In the genomic region with DNA sequence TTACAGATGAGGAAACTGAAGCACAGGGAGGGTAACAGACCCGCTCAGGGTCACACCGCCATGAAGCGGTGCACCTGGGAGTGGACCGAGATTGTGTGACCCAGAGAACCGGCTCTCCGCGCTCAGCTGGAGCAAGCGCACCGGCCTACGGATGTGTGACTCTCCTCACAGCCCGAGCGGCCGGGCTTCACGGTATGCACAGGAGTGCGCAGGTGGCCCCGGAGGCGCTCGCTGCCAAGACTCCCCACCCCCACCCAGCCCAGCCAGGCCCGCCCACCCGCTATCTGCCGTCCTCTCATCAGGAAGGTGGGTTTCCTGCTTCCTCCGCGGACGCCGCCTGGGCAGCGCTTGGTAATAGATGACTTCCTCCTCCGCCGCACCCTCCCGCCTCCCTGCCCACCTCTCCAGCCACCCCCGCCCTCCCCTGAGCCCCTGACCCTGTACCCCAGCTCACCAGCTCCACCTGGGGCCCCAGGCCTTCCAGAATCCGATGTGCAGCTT, we compare ENCODE assay signal across 8 cellular contexts.
DNase-seq lines count a peak whose midpoint lies in the region; TF ChIP-seq lines count a peak whose summit lies in the region.

No MANE protein-coding gene starts in this region.

- TF ChIP-seq POLR2A in GM18951 (IDR thresholded peaks at IDR 0.05; ENCODE audit: extremely low read depth, insufficient read depth, insufficient read length) = peak; percentile 20

- H3K4me2 ChIP-seq in OCI-LY7 (ENCODE audit: low read length) = peak overlapping the region; percentile 45

- H3K27ac ChIP-seq in OCI-LY7 (ENCODE audit: low read depth, low read length, poor library complexity, severe bottlenecking) = no peak overlapping the region

- intact Hi-C loops in OCI-LY7 (cut with micrococcal nuclease; ENCODE audit: unreplicated experiment) = no loop called here

- peaks cover 28% of the 10 kb centered on the region; the same call in 1 of the 2 replicates for H3K36me3 ChIP-seq in OCI-LY7 (ENCODE audit: insufficient read depth, low read length)

- peaks cover 44% of the 10 kb centered on the region for H3K4me1 ChIP-seq in OCI-LY7 (ENCODE audit: insufficient read depth, low read length, poor library complexity, severe bottlenecking)

- in situ Hi-C loops in GM18951 (cut with MboI; ENCODE audit: low sequenced_read_pairs, unreplicated experiment) = no loop called here

- no peaks in the 10 kb centered on the region for H3K9me3 ChIP-seq in OCI-LY7 (ENCODE audit: low read length)

- CTCF ChIA-PET in OCI-LY7 (lab: Charles Lee; ENCODE audit: unreplicated experiment) = no interaction called here

- H2AFZ ChIP-seq in OCI-LY7 (ENCODE audit: low read length) = no peak overlapping the region

- no TSS peak for BruUV-seq in OCI-LY7 (replicated peaks; lab: Mats Ljungman, UMichigan)

- TF ChIP-seq CTCF in OCI-LY7 (conservative IDR thresholded peaks at IDR 0.05; ENCODE audit: low read length) = no peak

- no peak overlapping the region for H3K4me3 ChIP-seq in OCI-LY7 (ENCODE audit: low read depth, low read length, poor library complexity, severe bottlenecking)

- H4K20me1 ChIP-seq in OCI-LY7 (ENCODE audit: insufficient read depth, low read length) = no peaks in the 10 kb centered on the region

- POLR2A ChIA-PET in OCI-LY7 (lab: Charles Lee) = no interaction called here

- no peaks in the 10 kb centered on the region for H3K9me2 ChIP-seq in OCI-LY7 (ENCODE audit: insufficient read depth, low read length)

- DNase-seq in OCI-LY7 (ENCODE audit: low spot score) (no peak), dermis blood vessel endothelial cell (peak; percentile 43), NCI-H748 treated with DMSO at 0.1 percent for 48 hours (lab: John Stamatoyannopoulos, UW) (no peak), DMS53 (lab: John Stamatoyannopoulos, UW) (no peak), NAMALWA (ENCODE audit: low spot score) (no peak), SKM-1 treated with dmso at 0.1 percent for 144 hours (lab: John Stamatoyannopoulos, UW; ENCODE audit: unreplicated experiment) (no peak)
- DNase-seq in stimulated activated CD8-positive, alpha-beta memory T cell treated with anti-CD3 and anti-CD28 coated beads, Interleukin-4, amount 100 ng/mL, for 4 hours (ENCODE audit: low read depth in 2 of 2, low spot score in 1 of 2) = peak; percentile 7 to 35

- no peaks in the 10 kb centered on the region for H3K79me2 ChIP-seq in OCI-LY7 (ENCODE audit: insufficient read depth, low read depth, low read length)

Comparison
In these comparisons a context has a peak if more than half of its experiments do, and no peak if none do; other contexts are left out.
1. DNase-seq: peak in dermis blood vessel endothelial cell (single experiment) and stimulated activated CD8-positive, alpha-beta memory T cell treated with anti-CD3 and anti-CD28 coated beads, Interleukin-4, amount 100 ng/mL, for 4 hours (2 of 2); none in OCI-LY7 (single experiment), NCI-H748 treated with DMSO at 0.1 percent for 48 hours (single experiment), DMS53 (single experiment), NAMALWA (single experiment) and SKM-1 treated with dmso at 0.1 percent for 144 hours (single experiment).